9 cellular contexts compared by ENCODE assay signal in the genomic region with DNA sequence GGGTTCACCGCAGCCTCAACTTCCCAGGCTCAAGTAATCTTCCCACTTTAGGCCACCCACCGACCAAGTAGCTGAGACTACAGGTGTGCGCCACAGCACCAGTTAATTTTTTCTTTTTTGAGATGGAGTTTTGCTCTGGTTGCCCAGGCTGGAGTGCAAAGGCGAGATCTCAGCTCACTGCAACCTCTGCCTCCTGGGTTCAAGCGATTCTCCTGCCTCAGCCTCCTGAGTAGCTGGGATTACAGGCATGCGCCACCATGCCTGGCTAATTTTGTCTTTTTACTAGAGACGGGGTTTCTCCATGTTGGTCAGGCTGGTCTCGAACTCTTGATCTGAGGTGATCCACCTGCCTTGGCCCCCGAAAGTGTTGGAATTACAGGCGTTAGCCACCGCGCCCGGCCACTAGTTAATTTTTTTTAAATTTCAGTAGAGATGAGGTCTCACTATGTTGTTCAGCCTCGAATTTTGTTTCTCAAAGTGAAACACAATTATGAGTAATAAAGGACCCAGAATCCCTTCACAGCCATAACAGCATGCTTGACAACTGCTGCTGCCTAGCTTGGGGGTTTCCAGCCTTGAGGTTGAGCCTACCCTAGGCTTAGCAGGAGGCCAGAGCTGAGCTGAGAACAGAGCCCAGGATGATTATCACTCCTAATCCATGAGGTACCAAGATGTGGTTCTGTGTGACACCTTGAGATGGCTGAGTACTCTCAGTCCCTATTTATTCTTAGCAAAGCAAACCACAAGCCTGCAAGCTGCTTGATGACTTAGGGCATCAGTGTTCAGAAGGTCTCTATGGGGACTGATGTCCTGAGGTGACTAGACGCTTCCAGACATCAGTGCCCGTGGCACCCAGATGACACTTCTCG. TPM values are rescaled to one million over a fixed set of nuclear protein-coding genes. Genes with fewer than 3 reads are reported as not detected.
DNase-seq lines count a peak whose midpoint lies in the region; ATAC-seq lines count a peak whose summit lies in the region.
"Had no signal": no experiment of that assay in that cellular context is flagged by ENCODE, and none has a peak within 500 bp of the region (broad histone marks: within the 10 kb centered on the region; RNA-seq: fewer than 3 reads in every experiment).

No MANE protein-coding gene starts in this region.

- no peaks in the 10 kb centered on the region for H3K4me1 ChIP-seq in SJCRH30

- no peaks in the 10 kb centered on the region for H3K9me3 ChIP-seq in SJCRH30 (replicated peaks)

- no peaks in the 10 kb centered on the region for H3K27me3 Mint-ChIP-seq in activated naive CD4-positive, alpha-beta T cell treated with anti-CD3 and anti-CD28 coated beads for 36 hours (ENCODE audit: low read depth)
- no peaks in the 10 kb centered on the region for H3K27me3 Mint-ChIP-seq in stimulated activated memory B cell treated with anti-CD40 and anti-IgM and Interleukin-4, amounts not matched to agents 10 μg/mL and 1 μg/mL and 100 μg/mL, for 72 hours

- peak; percentile 84 for DNase-seq in activated naive CD4-positive, alpha-beta T cell treated with anti-CD3 and anti-CD28 coated beads for 36 hours
- DNase-seq in DMS 273 treated with DMSO at 0.1 percent for 48 hours (lab: John Stamatoyannopoulos, UW) (no peak), DMS79 treated with DMSO at 0.1 percent for 48 hours (lab: John Stamatoyannopoulos, UW) (no peak), NCI-H2227 (lab: John Stamatoyannopoulos, UW; ENCODE audit: unreplicated experiment) (no peak), SJCRH30 (no peak)

- ATAC-seq in GM21367 (IDR thresholded peaks at IDR 0.05; ENCODE audit: unreplicated experiment) (peak; percentile 82), HG03469 (IDR thresholded peaks at IDR 0.05; ENCODE audit: unreplicated experiment) (peak; percentile 92)
- ATAC-seq in stimulated activated memory B cell treated with anti-CD40 and anti-IgM and Interleukin-4, amounts not matched to agents 10 μg/mL and 1 μg/mL and 100 μg/mL, for 72 hours, result peak; percentile 99

- H3K4me1 Mint-ChIP-seq in activated naive CD4-positive, alpha-beta T cell treated with anti-CD3 and anti-CD28 coated beads for 36 hours (ENCODE audit: low read depth), result peaks cover 32% of the 10 kb centered on the region
- peaks cover 27% of the 10 kb centered on the region for H3K4me1 Mint-ChIP-seq in stimulated activated memory B cell treated with anti-CD40 and anti-IgM and Interleukin-4, amounts not matched to agents 10 μg/mL and 1 μg/mL and 100 μg/mL, for 72 hours

- intact Hi-C loops in activated naive CD4-positive, alpha-beta T cell treated with anti-CD3 and anti-CD28 coated beads for 36 hours (cut with micrococcal nuclease), result loop anchor here (1.0 kb wide), 5 partner anchors 35 to 144 kb away; a partner anchor contains a TSS

- peaks cover 24% of the 10 kb centered on the region for H3K36me3 Mint-ChIP-seq in activated naive CD4-positive, alpha-beta T cell treated with anti-CD3 and anti-CD28 coated beads for 36 hours (ENCODE audit: low read depth)
- peaks cover 22% of the 10 kb centered on the region for H3K36me3 Mint-ChIP-seq in stimulated activated memory B cell treated with anti-CD40 and anti-IgM and Interleukin-4, amounts not matched to agents 10 μg/mL and 1 μg/mL and 100 μg/mL, for 72 hours

- peak overlapping the region; percentile 89 for H3K27ac Mint-ChIP-seq in activated naive CD4-positive, alpha-beta T cell treated with anti-CD3 and anti-CD28 coated beads for 36 hours
- peak overlapping the region; percentile 92 for H3K27ac Mint-ChIP-seq in stimulated activated memory B cell treated with anti-CD40 and anti-IgM and Interleukin-4, amounts not matched to agents 10 μg/mL and 1 μg/mL and 100 μg/mL, for 72 hours

- H3K9me3 Mint-ChIP-seq in activated naive CD4-positive, alpha-beta T cell treated with anti-CD3 and anti-CD28 coated beads for 36 hours, result no peaks in the 10 kb centered on the region
- no peaks in the 10 kb centered on the region for H3K9me3 Mint-ChIP-seq in stimulated activated memory B cell treated with anti-CD40 and anti-IgM and Interleukin-4, amounts not matched to agents 10 μg/mL and 1 μg/mL and 100 μg/mL, for 72 hours

- H3K4me3 Mint-ChIP-seq in activated naive CD4-positive, alpha-beta T cell treated with anti-CD3 and anti-CD28 coated beads for 36 hours, result no peak overlapping the region
- peak overlapping the region; percentile 72 for H3K4me3 Mint-ChIP-seq in stimulated activated memory B cell treated with anti-CD40 and anti-IgM and Interleukin-4, amounts not matched to agents 10 μg/mL and 1 μg/mL and 100 μg/mL, for 72 hours

- peaks cover 26% of the 10 kb centered on the region for H3K36me3 ChIP-seq in SJCRH30

- no peak overlapping the region for H3K27ac ChIP-seq in SJCRH30
- H3K27ac ChIP-seq: epithelial cell of prostate had no signal

- CTCF ChIA-PET in activated naive CD4-positive, alpha-beta T cell treated with anti-CD3 and anti-CD28 coated beads for 36 hours (lab: Charles Lee), result interaction anchor here (1.0 to 1.9 kb wide), 4 partner anchors 13 to 81 kb away, joined by 3 to 7 read pairs (median 3); no protein-coding TSS in a partner anchor

- H3K27me3 ChIP-seq in SJCRH30, result no peaks in the 10 kb centered on the region

- H3K4me3 ChIP-seq in SJCRH30, result no peak overlapping the region

RNA-seq across cellular contexts. Expression of a gene that starts 41.6 kb away (rescaled TPM):
- 10 to 100 TPM; 15.8 to 17.0 TPM for total RNA-seq in activated naive CD4-positive, alpha-beta T cell treated with anti-CD3 and anti-CD28 coated beads for 36 hours
- total RNA-seq in SJCRH30 (2014; rRNA removed; shearing (Covaris generic)), result 27.7 and 27.8 TPM in 2 replicates

RNA-seq across cellular contexts. Expression of a gene that starts 45.2 kb away (rescaled TPM):
- total RNA-seq in activated naive CD4-positive, alpha-beta T cell treated with anti-CD3 and anti-CD28 coated beads for 36 hours, result 100 to 1,000 TPM; 137 to 143 TPM
- total RNA-seq in SJCRH30 (2014; rRNA removed; shearing (Covaris generic)), result 70.9 and 73.8 TPM in 2 replicates
